ENCODE assay signal across 17 cellular contexts in genomic region chr13:30240608-30241007, GRCh38.
A peak's percentile ranks its signal among the peaks of the same experiment; 100 is the strongest.
DNase-seq lines count a peak whose midpoint lies in the region; ATAC-seq, FAIRE-seq and TF ChIP-seq lines count a peak whose summit lies in the region.
"Had no signal": no experiment of that assay in that cellular context is flagged by ENCODE, and none has a peak within 500 bp of the region (broad histone marks: within the 10 kb centered on the region; RNA-seq: fewer than 3 reads in every experiment).

No MANE protein-coding gene starts in this region.

- intact Hi-C loops in K562 (cut with micrococcal nuclease): no loop called here

- H2AFZ ChIP-seq in K562 (ENCODE audit: low read depth, low read length): no peak overlapping the region

- in situ Hi-C loops in K562 (cut with MboI): no loop called here

- H3K9me3 ChIP-seq in K562 (replicated peaks; ENCODE audit: control insufficient read depth, insufficient read depth, low read depth, low read length): no peaks in the 10 kb centered on the region
- H3K9me3 ChIP-seq: SK-N-SH had no signal

- H3K4me2 ChIP-seq in K562 (ENCODE audit: insufficient read depth, low read length): no peak overlapping the region
- H3K4me2 ChIP-seq: BLaER1 treated with 17β-estradiol and CSF1 and Interleukin-3, amounts not matched to agents 10 nM and 100 nM; SK-N-SH had no signal

- no TSS peak for BruUV-seq in K562 (replicated peaks; lab: Mats Ljungman, UMichigan)

- ATAC-seq in GM19467 (IDR thresholded peaks at IDR 0.05; ENCODE audit: unreplicated experiment) (peak; percentile 58), HG03175 (IDR thresholded peaks at IDR 0.05; ENCODE audit: unreplicated experiment) (peak; percentile 80), K562 (no peak), GM21529 (IDR thresholded peaks at IDR 0.05; ENCODE audit: unreplicated experiment) (no peak), GM18519 (IDR thresholded peaks at IDR 0.05; ENCODE audit: low FRiP score, unreplicated experiment) (no peak)
- ATAC-seq: T-cell had no signal

- CTCF ChIA-PET in K562 (lab: Yijun Ruan, JAX; ENCODE audit: low intra/inter-chr PET ratio): no interaction called here

- H3K36me3 ChIP-seq in K562 (ENCODE audit: control insufficient read depth, insufficient read depth, low read length): peaks cover 3% of the 10 kb centered on the region; the same call in 1 of the 3 replicates

- H3K27me3 ChIP-seq in K562 (ENCODE audit: control insufficient read depth in 2 of 2, insufficient read depth in 2 of 2, low read length in 2 of 2): no peaks in the 10 kb centered on the region
- H3K27me3 ChIP-seq: BLaER1 treated with 17β-estradiol and CSF1 and Interleukin-3, amounts not matched to agents 10 nM and 100 nM had no signal

- 95% methylated on average over 2 of the region's 2 CpGs for WGBS in K562 (ENCODE audit: insufficient coverage, low coverage, missing lambda C conversion rate)

- H3K9ac ChIP-seq in K562 (ENCODE audit: insufficient read depth in 1 of 2, low read depth in 2 of 2, low read length in 2 of 2): no peak overlapping the region
- H3K9ac ChIP-seq: BLaER1 treated with 17β-estradiol and CSF1 and Interleukin-3, amounts not matched to agents 10 nM and 100 nM; SK-N-SH had no signal

- TF ChIP-seq RAD21 in K562 (CRISPR knock-in tag; conservative IDR thresholded peaks at IDR 0.05 in 1 of 2, IDR thresholded peaks at IDR 0.05 in 1 of 2): no peak

- no peak for TF ChIP-seq POLR2A in K562 (conservative IDR thresholded peaks at IDR 0.05)

- H3K27ac ChIP-seq in K562 (ENCODE audit: extremely low read depth, low read depth, low read length): no peak overlapping the region
- H3K27ac ChIP-seq: BLaER1 treated with 17β-estradiol and CSF1 and Interleukin-3, amounts not matched to agents 10 nM and 100 nM had no signal

- no peak for TF ChIP-seq CTCF in K562 (IDR thresholded peaks at IDR 0.05 in 2 of 3, conservative IDR thresholded peaks at IDR 0.05 in 1 of 3; ENCODE audit: insufficient read depth in 2 of 3, low read depth in 1 of 3, low read length in 3 of 3)

- no peaks in the 10 kb centered on the region; a peak in 1 of 5 replicates for H3K4me1 ChIP-seq in K562 (replicated peaks in 1 of 2; ENCODE audit: control insufficient read depth in 2 of 2, insufficient read depth in 2 of 2, low read length in 2 of 2)
- H3K4me1 ChIP-seq: BLaER1 treated with 17β-estradiol and CSF1 and Interleukin-3, amounts not matched to agents 10 nM and 100 nM had no signal

- H3K4me3 ChIP-seq in K562: no peak overlapping the region
- H3K4me3 ChIP-seq: BLaER1 treated with 17β-estradiol and CSF1 and Interleukin-3, amounts not matched to agents 10 nM and 100 nM had no signal

- DNase-seq in GM18507 (ENCODE audit: extremely low spot score, insufficient read length, low read depth): peak; percentile 18
- no peak for DNase-seq in K562 (ENCODE audit: extremely low read depth in 1 of 4, low spot score in 3 of 4)
- no peak for DNase-seq in urothelium cell line (ENCODE audit: low spot score)
- DNase-seq in activated CD4-positive, alpha-beta T cell treated with anti-CD3 and anti-CD28 coated beads for 48 hours: no peak
- DNase-seq: CD8-positive, alpha-beta memory T cell; DMS79; NCI-H187; NCI-H69; SHP77; SK-N-SH; T-cell had no signal

- POLR2A ChIA-PET in K562 (lab: Yijun Ruan, JAX): interaction anchor here (0.6 kb wide), 1 partner anchor 82 kb away, joined by 3 read pairs; no protein-coding TSS in a partner anchor

- H3K9me1 ChIP-seq in K562 (ENCODE audit: control insufficient read depth, insufficient read depth, low read length): no peaks in the 10 kb centered on the region

- no peak for TF ChIP-seq EP300 in K562 (IDR thresholded peaks at IDR 0.05; ENCODE audit: low read length)

- FAIRE-seq in GM18507 (lab: Jason Lieb, UNC) (peak; percentile 76), K562 (lab: Jason Lieb, UNC) (no peak), urothelium cell line (lab: Jason Lieb, UNC) (no peak)
- FAIRE-seq: D721Med had no signal

- H4K20me1 ChIP-seq in K562 (replicated peaks; ENCODE audit: control insufficient read depth, insufficient read depth, low read length): no peaks in the 10 kb centered on the region
- H4K20me1 ChIP-seq: BLaER1 treated with 17β-estradiol and CSF1 and Interleukin-3, amounts not matched to agents 10 nM and 100 nM had no signal

- H3K79me2 ChIP-seq in K562 (ENCODE audit: control insufficient read depth, insufficient read depth, low read length): no peaks in the 10 kb centered on the region

TF ChIP-seq in K562, 482 proteins besides CTCF, POLR2A, EP300 and RAD21:
- TF ChIP-seq PBX2 (CRISPR knock-in tag; IDR thresholded peaks at IDR 0.05; ENCODE audit: low read depth) (no peak), PBX2 (tag; conservative IDR thresholded peaks at IDR 0.05; ENCODE audit: low read depth) (0 out of 2 replicates have a peak, but pooled peaks have one; percentile 41), ZNF408 (CRISPR knock-in tag; IDR thresholded peaks at IDR 0.05; ENCODE audit: low read depth) (no peak)

Comparison
In these comparisons a context has a peak if more than half of its experiments do, and no peak if none do; other contexts are left out.
1. ATAC-seq: peak in GM19467 (single experiment) and HG03175 (single experiment); none in K562 (single experiment), GM21529 (single experiment) and GM18519 (single experiment).